In genomic region chr17:45221081-45221996, GRCh38 we compare ENCODE assay signal across 8 cellular contexts. TPM values are rescaled to one million over a fixed set of nuclear protein-coding genes. Genes with fewer than 3 reads are reported as not detected.
A peak's percentile ranks its signal among the peaks of the same experiment; 100 is the strongest.
DNase-seq lines count a peak whose midpoint lies in the region; ATAC-seq, FAIRE-seq and TF ChIP-seq lines count a peak whose summit lies in the region.

A gene with protein sequence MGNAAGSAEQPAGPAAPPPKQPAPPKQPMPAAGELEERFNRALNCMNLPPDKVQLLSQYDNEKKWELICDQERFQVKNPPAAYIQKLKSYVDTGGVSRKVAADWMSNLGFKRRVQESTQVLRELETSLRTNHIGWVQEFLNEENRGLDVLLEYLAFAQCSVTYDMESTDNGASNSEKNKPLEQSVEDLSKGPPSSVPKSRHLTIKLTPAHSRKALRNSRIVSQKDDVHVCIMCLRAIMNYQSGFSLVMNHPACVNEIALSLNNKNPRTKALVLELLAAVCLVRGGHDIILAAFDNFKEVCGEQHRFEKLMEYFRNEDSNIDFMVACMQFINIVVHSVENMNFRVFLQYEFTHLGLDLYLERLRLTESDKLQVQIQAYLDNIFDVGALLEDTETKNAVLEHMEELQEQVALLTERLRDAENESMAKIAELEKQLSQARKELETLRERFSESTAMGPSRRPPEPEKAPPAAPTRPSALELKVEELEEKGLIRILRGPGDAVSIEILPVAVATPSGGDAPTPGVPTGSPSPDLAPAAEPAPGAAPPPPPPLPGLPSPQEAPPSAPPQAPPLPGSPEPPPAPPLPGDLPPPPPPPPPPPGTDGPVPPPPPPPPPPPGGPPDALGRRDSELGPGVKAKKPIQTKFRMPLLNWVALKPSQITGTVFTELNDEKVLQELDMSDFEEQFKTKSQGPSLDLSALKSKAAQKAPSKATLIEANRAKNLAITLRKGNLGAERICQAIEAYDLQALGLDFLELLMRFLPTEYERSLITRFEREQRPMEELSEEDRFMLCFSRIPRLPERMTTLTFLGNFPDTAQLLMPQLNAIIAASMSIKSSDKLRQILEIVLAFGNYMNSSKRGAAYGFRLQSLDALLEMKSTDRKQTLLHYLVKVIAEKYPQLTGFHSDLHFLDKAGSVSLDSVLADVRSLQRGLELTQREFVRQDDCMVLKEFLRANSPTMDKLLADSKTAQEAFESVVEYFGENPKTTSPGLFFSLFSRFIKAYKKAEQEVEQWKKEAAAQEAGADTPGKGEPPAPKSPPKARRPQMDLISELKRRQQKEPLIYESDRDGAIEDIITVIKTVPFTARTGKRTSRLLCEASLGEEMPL (plus strand): TSS chr17:45221885. CDS start chr17:45222125, 240 bp downstream.

- peaks cover 73% of the 10 kb centered on the region for H3K36me3 Mint-ChIP-seq in CD4-positive, alpha-beta T cell (ENCODE audit: low read depth)
- no peaks in the 10 kb centered on the region for H3K36me3 Mint-ChIP-seq in HFFc6 (ENCODE audit: low read depth)

- CTCF ChIA-PET in CD4-positive, alpha-beta T cell (lab: Charles Lee): interaction anchor here (0.6 to 6.0 kb wide), 7 partner anchors 9 to 86 kb away, joined by 3 to 112 read pairs (median 20); partner anchors contain the start of genes ACBD4 and HEXIM1
- CTCF ChIA-PET in HepG2 (lab: Yijun Ruan, JAX; ENCODE audit: low intra/inter-chr PET ratio, low total read pairs): interaction anchor here (3.1 to 4.8 kb wide), 2 partner anchors 14 to 86 kb away, joined by 20 to 63 read pairs; partner anchors contain the start of gene ACBD4

- no peaks in the 10 kb centered on the region for H3K36me3 ChIP-seq in HepG2 (replicated peaks in 1 of 2; ENCODE audit: control insufficient read depth in 1 of 2, insufficient read depth in 2 of 2, low read length in 2 of 2)

- H4K20me1 ChIP-seq in HepG2 (ENCODE audit: insufficient read depth, low read length): no peaks in the 10 kb centered on the region

- no TSS peak for BruUV-seq in HepG2 (replicated peaks; lab: Mats Ljungman, UMichigan)

- no peak within 1 kb of the TSS for H2AFZ ChIP-seq in HepG2 (ENCODE audit: low read length)

- no peak; the same call in 1 of the 2 replicates for TF ChIP-seq RAD21 in HepG2 (CRISPR knock-in tag; IDR thresholded peaks at IDR 0.05)

- no peak within 1 kb of the TSS for H3K9ac ChIP-seq in HepG2 (ENCODE audit: insufficient read depth, low read depth, low read length)

- peak within 1 kb of the TSS; percentile 100 for H3K27ac Mint-ChIP-seq in CD4-positive, alpha-beta T cell
- H3K27ac Mint-ChIP-seq in HFFc6: no peak within 1 kb of the TSS

- H3K79me2 ChIP-seq in HepG2 (ENCODE audit: insufficient read depth, low read length): no peaks in the 10 kb centered on the region

- peak within 1 kb of the TSS; percentile 99 for H3K27ac ChIP-seq in CD4-positive, alpha-beta T cell (ENCODE audit: low read depth, low read length)
- H3K27ac ChIP-seq in HepG2 (ENCODE audit: extremely low read length, insufficient read depth, low read length): no peak within 1 kb of the TSS

- H3K4me1 Mint-ChIP-seq in CD4-positive, alpha-beta T cell (ENCODE audit: low read depth): peaks cover 54% of the 10 kb centered on the region
- H3K4me1 Mint-ChIP-seq in HFFc6 (ENCODE audit: low read depth): peaks cover 22% of the 10 kb centered on the region

- H3K9me3 ChIP-seq in CD4-positive, alpha-beta T cell (ENCODE audit: control insufficient read depth, low read length): no peaks in the 10 kb centered on the region
- no peaks in the 10 kb centered on the region for H3K9me3 ChIP-seq in HepG2 (ENCODE audit: low read length)

- peak within 1 kb of the TSS; percentile 67 for H3K4me2 ChIP-seq in HepG2 (ENCODE audit: low read depth, low read length)

- no peaks in the 10 kb centered on the region for H3K9me3 Mint-ChIP-seq in CD4-positive, alpha-beta T cell
- H3K9me3 Mint-ChIP-seq in HFFc6: no peaks in the 10 kb centered on the region

- no peak for TF ChIP-seq CTCF in CD4-positive, alpha-beta T cell (IDR thresholded peaks at IDR 0.05)
- TF ChIP-seq CTCF in HFFc6 (IDR thresholded peaks at IDR 0.05): no peak
- no peak for TF ChIP-seq CTCF in cardiac fibroblast (IDR thresholded peaks at IDR 0.05; ENCODE audit: low read depth, low read length)
- TF ChIP-seq CTCF in HepG2 (CRISPR knock-in tag; IDR thresholded peaks at IDR 0.05): no peak

- peak in 8 of 10 experiments; percentile 47 to 74 (median 60) for DNase-seq in CD4-positive, alpha-beta T cell
- no peak for DNase-seq in HFFc6
- peak; percentile 57 for DNase-seq in T-helper 9 cell
- no peak for DNase-seq in cardiac fibroblast (ENCODE audit: low read depth in 2 of 2)
- no peak for DNase-seq in HepG2 (ENCODE audit: low spot score)
- DNase-seq in stimulated activated CD8-positive, alpha-beta memory T cell treated with anti-CD3 and anti-CD28 coated beads, Interleukin-4, amount 100 ng/mL, for 24 hours (ENCODE audit: low read depth): peak; percentile 47
- no peak for DNase-seq in SHP77 treated with DMSO at 0.1 percent for 48 hours (lab: John Stamatoyannopoulos, UW)
- no peak for DNase-seq in NCI-H524 treated with DMSO at 0.1 percent for 48 hours (lab: John Stamatoyannopoulos, UW)

- H3K4me1 ChIP-seq in HepG2 (ENCODE audit: insufficient read depth, low read length): peaks cover 20% of the 10 kb centered on the region

- POLR2A ChIA-PET in CD4-positive, alpha-beta T cell (lab: Charles Lee): interaction anchor here (0.9 to 16.4 kb wide), 14 partner anchors 10 to 172 kb away, joined by 3 to 346 read pairs (median 5); partner anchors contain the start of genes ACBD4, HEXIM1 and HEXIM2
- POLR2A ChIA-PET in HepG2 (lab: Yijun Ruan, JAX): interaction anchor here (2.7 kb wide), 1 partner anchor 72 kb away, joined by 22 read pairs; the partner anchor contains the start of gene HEXIM1

- peak within 1 kb of the TSS; percentile 42 to 59 for H3K4me3 ChIP-seq in cardiac fibroblast (replicated peaks in 1 of 2; ENCODE audit: low read depth in 2 of 2, low read length in 2 of 2)
- H3K4me3 ChIP-seq in HepG2 (replicated peaks in 1 of 3; ENCODE audit: insufficient read depth in 1 of 3, low read depth in 2 of 3, low read length in 3 of 3): peak within 1 kb of the TSS; percentile 15 to 60 (median 45); a peak in 4 of 6 replicates

- peak within 1 kb of the TSS; percentile 95 for H3K4me3 Mint-ChIP-seq in CD4-positive, alpha-beta T cell
- H3K4me3 Mint-ChIP-seq in HFFc6: peak within 1 kb of the TSS; percentile 69

- no peaks in the 10 kb centered on the region for H3K27me3 ChIP-seq in CD4-positive, alpha-beta T cell (ENCODE audit: control insufficient read depth, insufficient read depth, low read length)
- H3K27me3 ChIP-seq in HepG2 (ENCODE audit: control insufficient read depth in 1 of 2, insufficient read depth in 2 of 2, low read length in 2 of 2): peaks cover 23 to 65% of the 10 kb centered on the region in 2 experiments; a peak in 4 of 5 replicates

- no peak for ATAC-seq in CD4-positive, alpha-beta T cell (ENCODE audit: poor library complexity)
- ATAC-seq in HepG2: no peak

- no peak for TF ChIP-seq POLR2A in HepG2 (IDR thresholded peaks at IDR 0.05; ENCODE audit: insufficient read depth in 1 of 2, low read depth in 2 of 2, low read length in 2 of 2)

- no peaks in the 10 kb centered on the region for H3K27me3 Mint-ChIP-seq in CD4-positive, alpha-beta T cell
- H3K27me3 Mint-ChIP-seq in HFFc6 (ENCODE audit: insufficient read depth): peaks cover 9% of the 10 kb centered on the region; the same call in 1 of the 2 replicates

- 28% methylated on average over 47 of the region's 95 CpGs for WGBS in HepG2 (ENCODE audit: low lambda C conversion rate)

- intact Hi-C loops in CD4-positive, alpha-beta T cell (cut with DNase I, micrococcal nuclease): loop anchor here in 1 of 2 experiments (1.0 to 5.0 kb wide), 2 partner anchors 8 to 366 kb away; no protein-coding TSS in a partner anchor
- intact Hi-C loops in HepG2 (cut with micrococcal nuclease; ENCODE audit: unreplicated experiment): no loop called here

- TF ChIP-seq EP300 in HepG2 (IDR thresholded peaks at IDR 0.05; ENCODE audit: low read depth in 2 of 2, low read length in 2 of 2) (no peak), HepG2 (CRISPR knock-in tag; IDR thresholded peaks at IDR 0.05; ENCODE audit: borderline replicate concordance) (no peak)

- in situ Hi-C loops in HepG2 (cut with HindIII; ENCODE audit: extremely low pct_ligation_motif_present, low pct_unique_long_range_greater_than_20kb): no loop called here

- FAIRE-seq in HepG2 (lab: Jason Lieb, UNC): no peak

RNA-seq across cellular contexts. Expression of the gene that starts here (rescaled TPM):
- 100 to 1,000 TPM; 378 to 387 TPM for total RNA-seq in CD4-positive, alpha-beta T cell
- 1 to 10 TPM; 1.6 to 8.0 (median 6.0) TPM for total RNA-seq in HFFc6 (2021; fragmentation: NEBNext Ultra II Directional; extraction: Animal tissue kit (Norgen Biotek cat#: 25700))
- total RNA-seq in HepG2 (2016; rRNA removed; fragmentation: Illumina TruSeq; extraction: Trizol): 0.39 and 0.53 TPM in 2 replicates
- total RNA-seq in HepG2 (2016; cell fraction: cytosol; rRNA removed; fragmentation: Illumina TruSeq; extraction: Trizol; ENCODE audit: low read depth): 0.61 TPM in 1 of 2 replicates, not detected in the other
- 0.12 and 0.41 TPM in 2 replicates for total RNA-seq in HepG2 (2016; cell fraction: insoluble cytoplasmic fraction; rRNA removed; fragmentation: Illumina TruSeq; extraction: Trizol)
- total RNA-seq in HepG2 (2016; cell fraction: membrane; rRNA removed; fragmentation: Illumina TruSeq; extraction: Trizol): 0.48 and 0.74 TPM in 2 replicates
- total RNA-seq in HepG2 (2016; cell fraction: nucleus; rRNA removed; fragmentation: Illumina TruSeq; extraction: Trizol): 0.56 and 0.63 TPM in 2 replicates
- 0.70 and 1.1 TPM in 2 replicates for polyA plus RNA-seq in HepG2 (2011; rRNA removed)
- polyA plus RNA-seq in HepG2 (2011; cell fraction: cytosol; rRNA removed): 0.38 and 0.48 TPM in 2 replicates
- 4.9 and 6.1 TPM in 2 replicates for polyA plus RNA-seq in HepG2 (2011; cell fraction: nucleus; rRNA removed)
- 0.78 and 1.2 TPM in 2 replicates for polyA plus RNA-seq in HepG2 (2012)
- 0.27 TPM in 1 of 2 replicates, not detected in the other for polyA plus RNA-seq in HepG2 (2016; cell fraction: cytosol; fragmentation: Illumina TruSeq; extraction: Trizol; ENCODE audit: low read depth)
- 0.37 and 0.69 TPM in 2 replicates for polyA plus RNA-seq in HepG2 (2016; cell fraction: insoluble cytoplasmic fraction; fragmentation: Illumina TruSeq; extraction: Trizol; ENCODE audit: low read depth)
- 0.31 and 0.37 TPM in 2 replicates for polyA plus RNA-seq in HepG2 (2016; cell fraction: membrane; fragmentation: Illumina TruSeq; extraction: Trizol; ENCODE audit: low read depth)
- 1.9 and 2.6 TPM in 2 replicates for polyA plus RNA-seq in HepG2 (2016; cell fraction: nucleus; fragmentation: Illumina TruSeq; extraction: Trizol; ENCODE audit: insufficient read depth, low read depth)
- polyA minus RNA-seq in HepG2 (2011; rRNA and poly(A)+ RNA removed; ENCODE audit: low replicate concordance): 0.68 and 17.4 TPM in 2 replicates
- 0.69 TPM in 1 of 2 replicates, not detected in the other for polyA minus RNA-seq in HepG2 (2011; cell fraction: cytosol; rRNA and poly(A)+ RNA removed)
- 0.77 and 1.4 TPM in 2 replicates for polyA minus RNA-seq in HepG2 (2011; cell fraction: nucleus; rRNA and poly(A)+ RNA removed)

Comparison
In these comparisons a context has a peak if more than half of its experiments do, and no peak if none do; other contexts are left out.
1. RNA of the gene that starts here (total RNA-seq): 378 to 387 TPM in CD4-positive, alpha-beta T cell; 1.6 to 8.0 TPM in HFFc6 and 0.12 to 0.74 TPM in HepG2; every median in the first group is over 10 times any median in the second.
2. DNase-seq: peak in CD4-positive, alpha-beta T cell (8 of 10), T-helper 9 cell (single experiment) and stimulated activated CD8-positive, alpha-beta memory T cell treated with anti-CD3 and anti-CD28 coated beads, Interleukin-4, amount 100 ng/mL, for 24 hours (single experiment); none in HFFc6 (single experiment), cardiac fibroblast (0 of 2), HepG2 (single experiment), SHP77 treated with DMSO at 0.1 percent for 48 hours (single experiment) and NCI-H524 treated with DMSO at 0.1 percent for 48 hours (single experiment).